Comparison of ENCODE assay signal across 13 cellular contexts in the genomic region with DNA sequence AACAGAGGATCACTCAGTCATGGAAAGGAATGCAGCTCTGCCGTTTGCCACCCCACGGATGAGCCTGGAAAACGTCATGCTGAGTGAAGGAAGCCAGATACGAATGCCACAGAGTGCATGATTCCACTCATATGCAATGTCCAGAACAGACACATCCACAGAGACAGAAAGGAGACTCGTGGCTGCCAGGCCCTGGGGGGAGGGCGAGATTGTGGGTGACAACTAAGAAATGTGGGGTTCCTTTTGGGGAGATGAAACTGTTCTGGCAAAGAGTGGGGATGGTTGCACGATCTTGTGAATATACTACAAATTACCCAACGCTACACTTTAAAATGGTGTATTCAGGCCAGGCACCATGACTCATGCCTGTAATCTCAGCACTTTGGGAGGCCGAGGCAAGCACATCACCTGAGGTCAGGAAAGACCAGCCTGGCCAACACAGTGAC. TPM values are rescaled to one million over a fixed set of nuclear protein-coding genes. Genes with fewer than 3 reads are reported as not detected.
DNase-seq lines count a peak whose midpoint lies in the region; ATAC-seq and TF ChIP-seq lines count a peak whose summit lies in the region.
"Had no signal": no experiment of that assay in that cellular context is flagged by ENCODE, and none has a peak within 500 bp of the region (broad histone marks: within the 10 kb centered on the region; RNA-seq: fewer than 3 reads in every experiment).

No MANE protein-coding gene starts in this region.

- 0 out of 2 replicates have a peak overlapping the region, but pooled peaks have one; percentile 15 for H3K4me3 ChIP-seq in DOHH2 (ENCODE audit: low read length)
- H3K4me3 ChIP-seq in MG63, result no peak overlapping the region
- no peak overlapping the region for H3K4me3 ChIP-seq in fibroblast of mammary gland (ENCODE audit: control insufficient read depth, low read depth, low read length)
- no peak overlapping the region for H3K4me3 ChIP-seq in naive thymus-derived CD4-positive, alpha-beta T cell (ENCODE audit: low read length)

- intact Hi-C loops in naive thymus-derived CD4-positive, alpha-beta T cell (cut with micrococcal nuclease), result no loop called here
- intact Hi-C loops in sciatic nerve (cut with DNase I), result loop anchor here (5.0 kb wide), 1 partner anchor 1910 kb away; the partner anchor contains the start of genes ALDH16A1 and PIH1D1

- H3F3A ChIP-seq in DOHH2 (ENCODE audit: control insufficient read depth, insufficient read depth), result no peaks in the 10 kb centered on the region

- H3K27ac Mint-ChIP-seq in naive thymus-derived CD4-positive, alpha-beta T cell, result peak overlapping the region in 7 of 9 donors; percentile 52 to 90 (median 76)

- no peak for TF ChIP-seq CTCF in DOHH2 (IDR thresholded peaks at IDR 0.05; ENCODE audit: low read depth, low read length, poor library complexity, severe bottlenecking)
- no peak for TF ChIP-seq CTCF in fibroblast of mammary gland (conservative IDR thresholded peaks at IDR 0.05; ENCODE audit: control insufficient read depth, insufficient read depth, low read depth, low read length)

- H3K9me3 Mint-ChIP-seq in naive thymus-derived CD4-positive, alpha-beta T cell, result no peaks in the 10 kb centered on the region

- ATAC-seq in naive thymus-derived CD4-positive, alpha-beta T cell, result no peak
- ATAC-seq in sciatic nerve, result no peak
- no peak for ATAC-seq in HG03097 (IDR thresholded peaks at IDR 0.05; ENCODE audit: low FRiP score, unreplicated experiment)
- ATAC-seq in HG03280 (IDR thresholded peaks at IDR 0.05; ENCODE audit: unreplicated experiment), result no peak

- peak overlapping the region; percentile 25 for H3K4me2 ChIP-seq in DOHH2 (ENCODE audit: low read length)

- no peaks in the 10 kb centered on the region for H3K9me2 ChIP-seq in DOHH2 (replicated peaks; ENCODE audit: control insufficient read depth, low read length)

- peak overlapping the region in 1 of 10 donors; percentile 36 for H3K4me3 Mint-ChIP-seq in naive thymus-derived CD4-positive, alpha-beta T cell

- H3K36me3 ChIP-seq in DOHH2 (ENCODE audit: control insufficient read depth, low read length) (no peaks in the 10 kb centered on the region), MG63 (no peaks in the 10 kb centered on the region)
- no peaks in the 10 kb centered on the region for H3K36me3 ChIP-seq in naive thymus-derived CD4-positive, alpha-beta T cell (ENCODE audit: control insufficient read depth in 2 of 3, insufficient read depth in 3 of 3, low read length in 3 of 3)

- H3K27ac ChIP-seq in DOHH2 (ENCODE audit: low read depth, low read length), result peak overlapping the region; percentile 41
- no peak overlapping the region for H3K27ac ChIP-seq in naive thymus-derived CD4-positive, alpha-beta T cell (ENCODE audit: low read depth, low read length)
- H3K27ac ChIP-seq: KMS-11 had no signal

- peaks cover 0 to 21% (median 13%) of the 10 kb centered on the region in 7 donors for H3K4me1 Mint-ChIP-seq in naive thymus-derived CD4-positive, alpha-beta T cell

- CTCF ChIA-PET in naive thymus-derived CD4-positive, alpha-beta T cell (lab: Charles Lee), result no interaction called here

- H3K79me2 ChIP-seq in DOHH2 (ENCODE audit: control insufficient read depth, low read length), result no peaks in the 10 kb centered on the region

- H3K9me3 ChIP-seq in DOHH2 (ENCODE audit: control insufficient read depth, insufficient read depth, low read length) (no peaks in the 10 kb centered on the region), MG63 (no peaks in the 10 kb centered on the region)
- no peaks in the 10 kb centered on the region for H3K9me3 ChIP-seq in naive thymus-derived CD4-positive, alpha-beta T cell (ENCODE audit: control insufficient read depth in 2 of 3, low read length in 3 of 3)

- DNase-seq in MG63 (peak; percentile 71), fibroblast of mammary gland (ENCODE audit: low read depth) (peak; percentile 42), sciatic nerve (ENCODE audit: low spot score) (no peak), NCI-H82 (lab: John Stamatoyannopoulos, UW) (no peak)
- no peak for DNase-seq in naive thymus-derived CD4-positive, alpha-beta T cell
- DNase-seq: H7, NCI-H2107 had no signal

- POLR2A ChIA-PET in naive thymus-derived CD4-positive, alpha-beta T cell (lab: Charles Lee), result no interaction called here

- H3K27me3 Mint-ChIP-seq in naive thymus-derived CD4-positive, alpha-beta T cell, result peaks cover 0 to 18% (median 5%) of the 10 kb centered on the region in 5 donors

- H4K20me1 ChIP-seq in DOHH2 (ENCODE audit: control insufficient read depth, insufficient read depth, low read depth, low read length), result no peaks in the 10 kb centered on the region

- no peaks in the 10 kb centered on the region for H3K36me3 Mint-ChIP-seq in naive thymus-derived CD4-positive, alpha-beta T cell

- peaks cover 20% of the 10 kb centered on the region for H3K4me1 ChIP-seq in DOHH2 (ENCODE audit: control insufficient read depth, low read length)
- peaks cover 0 to 23% of the 10 kb centered on the region in 2 donors for H3K4me1 ChIP-seq in naive thymus-derived CD4-positive, alpha-beta T cell (ENCODE audit: control insufficient read depth in 2 of 2, insufficient read depth in 2 of 2, low read length in 2 of 2)

- no peaks in the 10 kb centered on the region for H3K27me3 ChIP-seq in DOHH2 (ENCODE audit: control insufficient read depth, low read length)
- no peaks in the 10 kb centered on the region for H3K27me3 ChIP-seq in MG63
- H3K27me3 ChIP-seq in naive thymus-derived CD4-positive, alpha-beta T cell (ENCODE audit: control insufficient read depth in 2 of 2, insufficient read depth in 2 of 2, low read length in 2 of 2), result no peaks in the 10 kb centered on the region

RNA-seq across cellular contexts. Expression of gene NAPA, which starts 27.2 kb away (rescaled TPM):
- total RNA-seq in MG63 (2014; rRNA removed; shearing (Covaris generic); ENCODE audit: low replicate concordance), result 141 and 323 TPM in 2 replicates
- 100 to 1,000 TPM in 3 of 5 experiments, 10 to 100 TPM in 2; 86.2 to 136 (median 107) TPM for total RNA-seq in naive thymus-derived CD4-positive, alpha-beta T cell
- 100 to 1,000 TPM in 1 of 2 donors, 10 to 100 TPM in 1; 89.9 to 118 TPM for polyA plus RNA-seq in naive thymus-derived CD4-positive, alpha-beta T cell
- 91.7 TPM for total RNA-seq in sciatic nerve

RNA-seq across cellular contexts. Expression of gene ZNF541, which starts 30.9 kb away (rescaled TPM):
- total RNA-seq in MG63 (2014; rRNA removed; shearing (Covaris generic); ENCODE audit: low replicate concordance), result 0.36 and 0.69 TPM in 2 replicates
- 1 to 10 TPM in 2 of 5 experiments, under 1 TPM in 3; 0.36 to 1.5 (median 0.95) TPM for total RNA-seq in naive thymus-derived CD4-positive, alpha-beta T cell
- polyA plus RNA-seq in naive thymus-derived CD4-positive, alpha-beta T cell, result under 1 TPM in 1 of 2 donors, not detected in 1; 0.58 TPM
- 0.71 TPM for total RNA-seq in sciatic nerve
- total RNA-seq: epithelial cell of proximal tubule, H7 had no signal
- polyA plus RNA-seq: neural cell had no signal

RNA-seq across cellular contexts. Expression of gene KPTN, which starts 58.0 kb away (rescaled TPM):
- 9.1 and 31.0 TPM in 2 replicates for total RNA-seq in MG63 (2014; rRNA removed; shearing (Covaris generic); ENCODE audit: low replicate concordance)
- 1 to 10 TPM; 5.1 to 9.2 (median 6.7) TPM for total RNA-seq in naive thymus-derived CD4-positive, alpha-beta T cell
- 1 to 10 TPM; 4.4 to 8.1 TPM for polyA plus RNA-seq in naive thymus-derived CD4-positive, alpha-beta T cell
- 6.3 TPM for total RNA-seq in sciatic nerve

Comparison
In these comparisons a context has a peak if more than half of its experiments do, and no peak if none do; other contexts are left out.
1. DNase-seq: peak in MG63 (single experiment) and fibroblast of mammary gland (single experiment); none in naive thymus-derived CD4-positive, alpha-beta T cell (0 of 9), sciatic nerve (single experiment) and NCI-H82 (single experiment).